Comparison of ENCODE assay signal across 19 cellular contexts in genomic region chr19:50458396-50459066, GRCh38. TPM values are rescaled to one million over a fixed set of nuclear protein-coding genes. Genes with fewer than 3 reads are reported as not detected.
"Had no signal": no experiment of that assay in that cellular context is flagged by ENCODE, and none has a peak within 500 bp of the region (broad histone marks: within the 10 kb centered on the region; RNA-seq: fewer than 3 reads in every experiment).

No MANE protein-coding gene starts in this region.

- H3K36me3 ChIP-seq: breast epithelium, lower lobe of right lung, right atrium auricular region, tibial artery, uterus had no signal

- ATAC-seq: activated CD8-positive, alpha-beta memory T cell treated with anti-CD3 and anti-CD28 coated beads, Interleukin-2, amount 10 ng/mL, durations not matched to agents 7 days and 5 days; activated T-cell treated with anti-CD3 and anti-CD28 coated beads, Interleukin-2, amount 50 U/mL, for 72 hours; esophagus mucosa; lower lobe of right lung had no signal

- H3K9me3 ChIP-seq: breast epithelium, lower lobe of right lung, right atrium auricular region, tibial artery, uterus had no signal

- H3K9me3 Mint-ChIP-seq: activated T-cell treated with anti-CD3 and anti-CD28 coated beads, Interleukin-2, amount 50 U/mL, for 72 hours had no signal

- H3K4me3 Mint-ChIP-seq: activated CD8-positive, alpha-beta memory T cell treated with anti-CD3 and anti-CD28 coated beads, Interleukin-2, amount 10 ng/mL, durations not matched to agents 7 days and 5 days; mesothelial cell of epicardium had no signal

- H3K4me3 ChIP-seq: breast epithelium, lower lobe of right lung, right atrium auricular region, tibial artery, uterus had no signal

- H3K27ac Mint-ChIP-seq: activated CD8-positive, alpha-beta memory T cell treated with anti-CD3 and anti-CD28 coated beads, Interleukin-2, amount 10 ng/mL, durations not matched to agents 7 days and 5 days; activated T-cell treated with anti-CD3 and anti-CD28 coated beads, Interleukin-2, amount 50 U/mL, for 72 hours; mesothelial cell of epicardium had no signal

- H3K4me1 ChIP-seq: breast epithelium, lower lobe of right lung, right atrium auricular region, tibial artery, uterus had no signal

- DNase-seq: activated CD4-positive, alpha-beta T cell treated with anti-CD3 and anti-CD28 coated beads, Interleukin-2, amount 50 U/mL, for 4 hours; activated CD4-positive, CD25-positive, alpha-beta regulatory T cell; activated CD8-positive, alpha-beta memory T cell treated with anti-CD3 and anti-CD28 coated beads, Interleukin-2, amount 10 ng/mL, durations not matched to agents 7 days and 5 days; activated naive CD4-positive, alpha-beta T cell; activated T-cell treated with anti-CD3 and anti-CD28 coated beads, Interleukin-2, amount 50 U/mL, for 72 hours; aorta; hippocampal formation; kidney glomerular epithelial cell; lower lobe of right lung; small intestine; T-helper 2 cell; tibial artery; uterus had no signal

- H3K36me3 Mint-ChIP-seq: activated CD8-positive, alpha-beta memory T cell treated with anti-CD3 and anti-CD28 coated beads, Interleukin-2, amount 10 ng/mL, durations not matched to agents 7 days and 5 days; mesothelial cell of epicardium had no signal

RNA-seq across cellular contexts. Expression of gene GARIN5A, which starts 18.1 kb away (rescaled TPM):
- total RNA-seq: activated CD8-positive, alpha-beta memory T cell treated with anti-CD3 and anti-CD28 coated beads, Interleukin-2, amount 10 ng/mL, durations not matched to agents 7 days and 5 days; aorta had no signal

RNA-seq across cellular contexts. Expression of gene MYBPC2, which starts 25.8 kb away (rescaled TPM):
- total RNA-seq: activated CD8-positive, alpha-beta memory T cell treated with anti-CD3 and anti-CD28 coated beads, Interleukin-2, amount 10 ng/mL, durations not matched to agents 7 days and 5 days; aorta; lower lobe of right lung; right atrium auricular region had no signal

RNA-seq across cellular contexts. Expression of gene SPIB, which starts 39.8 kb away (rescaled TPM):
- total RNA-seq: cerebellum, dermis microvascular lymphatic vessel endothelial cell, right atrium auricular region had no signal
